8 cellular contexts compared by ENCODE assay signal in genomic region chrX:81202413-81202794, GRCh38. TPM values are rescaled to one million over a fixed set of nuclear protein-coding genes. Genes with fewer than 3 reads are reported as not detected.
DNase-seq lines count a peak whose midpoint lies in the region; ATAC-seq and FAIRE-seq lines count a peak whose summit lies in the region.

No MANE protein-coding gene starts in this region.

- H3K9me3 Mint-ChIP-seq in natural killer cell treated with Interleukin-12 subunit alpha and Interleukin-12 subunit beta and Interleukin-15 and Interleukin-18, amount 100 ng/mL, for 72 hours = no peaks in the 10 kb centered on the region

- H3K4me1 Mint-ChIP-seq in natural killer cell treated with Interleukin-12 subunit alpha and Interleukin-12 subunit beta and Interleukin-15 and Interleukin-18, amount 100 ng/mL, for 72 hours (ENCODE audit: low read depth in 2 of 2) = peaks cover 21 to 36% of the 10 kb centered on the region in 2 donors

- H3K27me3 Mint-ChIP-seq in natural killer cell treated with Interleukin-12 subunit alpha and Interleukin-12 subunit beta and Interleukin-15 and Interleukin-18, amount 100 ng/mL, for 72 hours = no peaks in the 10 kb centered on the region

- peak overlapping the region; percentile 97 for H3K4me3 Mint-ChIP-seq in natural killer cell treated with Interleukin-12 subunit alpha and Interleukin-12 subunit beta and Interleukin-15 and Interleukin-18, amount 100 ng/mL, for 72 hours

- H3K27ac Mint-ChIP-seq in natural killer cell treated with Interleukin-12 subunit alpha and Interleukin-12 subunit beta and Interleukin-15 and Interleukin-18, amount 100 ng/mL, for 72 hours = peak overlapping the region; percentile 89 to 96

- peaks cover 5% of the 10 kb centered on the region for H3K36me3 Mint-ChIP-seq in natural killer cell treated with Interleukin-12 subunit alpha and Interleukin-12 subunit beta and Interleukin-15 and Interleukin-18, amount 100 ng/mL, for 72 hours

- DNase-seq in GM19239 (ENCODE audit: insufficient read length, low spot score) (no peak), RPMI7951 (ENCODE audit: low read depth) (peak; percentile 4), epithelial cell of prostate (ENCODE audit: low read depth, low spot score) (no peak), HT-29 (ENCODE audit: low spot score) (no peak)
- no peak for DNase-seq in natural killer cell treated with Interleukin-12 subunit alpha and Interleukin-12 subunit beta and Interleukin-15 and Interleukin-18, amount 100 ng/mL, for 72 hours (ENCODE audit: low spot score)
- DNase-seq in stimulated activated CD4-positive, alpha-beta T cell treated with anti-CD3 and anti-CD28 coated beads, Interleukin-4, amount 100 ng/mL, for 4 hours = no peak

- FAIRE-seq in GM19239 (lab: Jason Lieb, UNC) = peak; percentile 72

- ATAC-seq in natural killer cell treated with Interleukin-12 subunit alpha and Interleukin-12 subunit beta and Interleukin-15 and Interleukin-18, amount 100 ng/mL, for 72 hours = peak; percentile 29 to 56
- no peak for ATAC-seq in activated CD4-positive, CD25-positive, alpha-beta regulatory T cell treated with anti-CD3 and anti-CD28 coated beads, Interleukin-2, amount 50 U/mL, for 24 hours
- ATAC-seq in HG02571 (IDR thresholded peaks at IDR 0.05; ENCODE audit: unreplicated experiment) = no peak

- peak overlapping the region; percentile 71 for H3K27ac ChIP-seq in epithelial cell of prostate

RNA-seq across cellular contexts. Expression of gene SH3BGRL, which starts 0.5 kb away (rescaled TPM):
- 98.4 and 122 TPM in 2 replicates for total RNA-seq in RPMI7951 (2014; rRNA removed; shearing (Covaris generic))
- total RNA-seq in natural killer cell treated with Interleukin-12 subunit alpha and Interleukin-12 subunit beta and Interleukin-15 and Interleukin-18, amount 100 ng/mL, for 72 hours = 10 to 100 TPM; 31.5 to 67.1 TPM
- total RNA-seq in HT-29 (2014; rRNA removed; shearing (Covaris generic)) = 12.0 and 12.2 TPM in 2 replicates

RNA-seq across cellular contexts. Expression of gene HMGN5, which starts 0.7 kb away (rescaled TPM):
- total RNA-seq in RPMI7951 (2014; rRNA removed; shearing (Covaris generic)) = 1.2 and 3.4 TPM in 2 replicates
- 1 to 10 TPM; 1.5 to 3.3 TPM for total RNA-seq in natural killer cell treated with Interleukin-12 subunit alpha and Interleukin-12 subunit beta and Interleukin-15 and Interleukin-18, amount 100 ng/mL, for 72 hours
- 0.08 and 0.76 TPM in 2 replicates for total RNA-seq in HT-29 (2014; rRNA removed; shearing (Covaris generic))

Comparison
In these comparisons a context has a peak if more than half of its experiments do, and no peak if none do; other contexts are left out.
1. ATAC-seq: peak in natural killer cell treated with Interleukin-12 subunit alpha and Interleukin-12 subunit beta and Interleukin-15 and Interleukin-18, amount 100 ng/mL, for 72 hours (2 of 2); none in activated CD4-positive, CD25-positive, alpha-beta regulatory T cell treated with anti-CD3 and anti-CD28 coated beads, Interleukin-2, amount 50 U/mL, for 24 hours (0 of 2) and HG02571 (single experiment).